ENCODE assay signal across 6 cellular contexts in the genomic region with DNA sequence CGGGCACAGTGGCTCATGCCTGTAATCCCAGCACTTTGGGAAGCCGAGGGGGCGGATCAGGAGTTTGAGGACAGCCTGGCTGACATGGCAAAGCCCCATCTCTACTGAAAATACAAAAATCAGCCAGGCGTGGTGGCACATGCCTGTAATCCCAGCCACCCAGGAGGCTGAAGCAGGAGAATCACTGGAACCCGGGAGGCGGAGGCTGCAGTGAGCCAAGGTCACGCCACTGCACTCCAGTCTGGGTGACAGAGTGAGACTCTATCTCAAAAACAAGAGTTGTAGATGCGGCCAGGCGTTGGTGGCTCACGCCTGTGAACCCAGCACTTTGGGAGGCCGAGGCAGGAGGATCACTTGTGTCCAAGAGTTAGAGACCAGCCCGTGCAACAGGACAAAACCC. TPM values are rescaled to one million over a fixed set of nuclear protein-coding genes. Genes with fewer than 3 reads are reported as not detected.
DNase-seq lines count a peak whose midpoint lies in the region; TF ChIP-seq lines count a peak whose summit lies in the region.
"Not testable (repeated sequence)": the region's sequence is repeated elsewhere in the genome, so short reads cannot be mapped to it uniquely, and the experiment has no call there.

No MANE protein-coding gene starts in this region.

- WGBS in hepatocyte (ENCODE audit: low lambda C conversion rate, missing lambda C conversion rate): 97% methylated on average over 12 of the region's 12 CpGs

- peak overlapping the region in 5 of 10 experiments; percentile 68 to 84 (median 76); a peak in 3 of 20 replicates for H3K4me3 ChIP-seq in BLaER1 treated with 17β-estradiol and CSF1 and Interleukin-3, amounts not matched to agents 10 nM and 100 nM
- H3K4me3 ChIP-seq in hepatocyte: not testable (repeated sequence)

- peaks cover 29 to 47% (median 36%) of the 10 kb centered on the region in 10 experiments for H3K4me1 ChIP-seq in BLaER1 treated with 17β-estradiol and CSF1 and Interleukin-3, amounts not matched to agents 10 nM and 100 nM
- H3K4me1 ChIP-seq in hepatocyte (ENCODE audit: insufficient read depth): peaks cover 19% of the 10 kb centered on the region

- H3K9me3 ChIP-seq in BLaER1 treated with 17β-estradiol and CSF1 and Interleukin-3, amounts not matched to agents 10 nM and 100 nM (replicated peaks in 1 of 11); hepatocyte (ENCODE audit: low read depth): not testable (repeated sequence)

- H4K20me1 ChIP-seq in BLaER1 treated with 17β-estradiol and CSF1 and Interleukin-3, amounts not matched to agents 10 nM and 100 nM; hepatocyte (ENCODE audit: insufficient read depth, poor library complexity, severe bottlenecking): not testable (repeated sequence)

- peak overlapping the region in 4 of 11 experiments; percentile 79 to 89 (median 86); a peak in 3 of 22 replicates for H3K27ac ChIP-seq in BLaER1 treated with 17β-estradiol and CSF1 and Interleukin-3, amounts not matched to agents 10 nM and 100 nM
- not testable (repeated sequence) for H3K27ac ChIP-seq in hepatocyte

- POLR2A ChIA-PET in activated CD4-positive, alpha-beta T cell treated with anti-CD3 and anti-CD28 coated beads, Interleukin-2, amount 10 ng/mL, durations not matched to agents 7 days and 5 days (lab: Charles Lee): interaction anchor here (0.8 kb wide), 1 partner anchor 16 kb away, joined by 3 read pairs; a partner anchor contains a TSS

- H3K9me3 Mint-ChIP-seq in IgD-negative memory B cell; activated CD4-positive, alpha-beta T cell treated with anti-CD3 and anti-CD28 coated beads, Interleukin-2, amount 10 ng/mL, durations not matched to agents 7 days and 5 days; activated naive CD8-positive, alpha-beta T cell (ENCODE audit: low read depth); osteocyte (ENCODE audit: unreplicated experiment): not testable (repeated sequence)

- not testable (repeated sequence) for DNase-seq in activated CD4-positive, alpha-beta T cell treated with anti-CD3 and anti-CD28 coated beads, Interleukin-2, amount 10 ng/mL, durations not matched to agents 7 days and 5 days; hepatocyte (ENCODE audit: low spot score); osteocyte (ENCODE audit: extremely low spot score, unreplicated experiment)

- CTCF ChIA-PET in activated CD4-positive, alpha-beta T cell treated with anti-CD3 and anti-CD28 coated beads, Interleukin-2, amount 10 ng/mL, durations not matched to agents 7 days and 5 days (lab: Charles Lee): interaction anchor here (0.8 to 2.8 kb wide), 3 partner anchors 10 to 14 kb away, joined by 3 to 19 read pairs (median 3); a partner anchor contains a TSS

- peak overlapping the region; percentile 83 to 98 (median 95) for H3K4me2 ChIP-seq in BLaER1 treated with 17β-estradiol and CSF1 and Interleukin-3, amounts not matched to agents 10 nM and 100 nM
- peak overlapping the region; percentile 90 for H3K4me2 ChIP-seq in hepatocyte

- H3K27me3 ChIP-seq in BLaER1 treated with 17β-estradiol and CSF1 and Interleukin-3, amounts not matched to agents 10 nM and 100 nM; hepatocyte: not testable (repeated sequence)

- H3K4me1 Mint-ChIP-seq in IgD-negative memory B cell: peaks cover 12 to 21% (median 13%) of the 10 kb centered on the region in 3 donors
- H3K4me1 Mint-ChIP-seq in activated CD4-positive, alpha-beta T cell treated with anti-CD3 and anti-CD28 coated beads, Interleukin-2, amount 10 ng/mL, durations not matched to agents 7 days and 5 days: peaks cover 36% of the 10 kb centered on the region
- H3K4me1 Mint-ChIP-seq in activated naive CD8-positive, alpha-beta T cell (ENCODE audit: low read depth): peaks cover 23% of the 10 kb centered on the region
- peaks cover 29% of the 10 kb centered on the region for H3K4me1 Mint-ChIP-seq in osteocyte (ENCODE audit: unreplicated experiment)

- peaks cover 24% of the 10 kb centered on the region for H3K79me2 ChIP-seq in hepatocyte

- H2AFZ ChIP-seq in hepatocyte: not testable (repeated sequence)

- H3K9ac ChIP-seq in BLaER1 treated with 17β-estradiol and CSF1 and Interleukin-3, amounts not matched to agents 10 nM and 100 nM: peak overlapping the region in 9 of 11 experiments; percentile 82 to 89 (median 86); a peak in 13 of 22 replicates

- H3K36me3 Mint-ChIP-seq in IgD-negative memory B cell; activated naive CD8-positive, alpha-beta T cell; osteocyte (ENCODE audit: unreplicated experiment): not testable (repeated sequence)
- H3K36me3 Mint-ChIP-seq in activated CD4-positive, alpha-beta T cell treated with anti-CD3 and anti-CD28 coated beads, Interleukin-2, amount 10 ng/mL, durations not matched to agents 7 days and 5 days (ENCODE audit: low read depth): peaks cover 24% of the 10 kb centered on the region

- H3K27ac Mint-ChIP-seq in IgD-negative memory B cell (peak overlapping the region; percentile 67 to 96 (median 89)), osteocyte (ENCODE audit: unreplicated experiment) (peak overlapping the region; percentile 64)
- peak overlapping the region; percentile 80 for H3K27ac Mint-ChIP-seq in activated CD4-positive, alpha-beta T cell treated with anti-CD3 and anti-CD28 coated beads, Interleukin-2, amount 10 ng/mL, durations not matched to agents 7 days and 5 days
- peak overlapping the region; percentile 94 for H3K27ac Mint-ChIP-seq in activated naive CD8-positive, alpha-beta T cell

- TF ChIP-seq CTCF in hepatocyte (IDR thresholded peaks at IDR 0.05; ENCODE audit: poor library complexity); osteocyte (IDR thresholded peaks at IDR 0.05): not testable (repeated sequence)

- H3K36me3 ChIP-seq in BLaER1 treated with 17β-estradiol and CSF1 and Interleukin-3, amounts not matched to agents 10 nM and 100 nM: peaks cover 17 to 27% (median 19%) of the 10 kb centered on the region in 11 experiments
- not testable (repeated sequence) for H3K36me3 ChIP-seq in hepatocyte (replicated peaks; ENCODE audit: insufficient read depth, low read depth)

- H3K4me3 Mint-ChIP-seq in IgD-negative memory B cell (peak overlapping the region; percentile 30 to 87 (median 72)), osteocyte (ENCODE audit: unreplicated experiment) (peak overlapping the region; percentile 71)
- peak overlapping the region; percentile 68 for H3K4me3 Mint-ChIP-seq in activated CD4-positive, alpha-beta T cell treated with anti-CD3 and anti-CD28 coated beads, Interleukin-2, amount 10 ng/mL, durations not matched to agents 7 days and 5 days
- peak overlapping the region; percentile 80 for H3K4me3 Mint-ChIP-seq in activated naive CD8-positive, alpha-beta T cell

- H3K27me3 Mint-ChIP-seq in IgD-negative memory B cell; activated CD4-positive, alpha-beta T cell treated with anti-CD3 and anti-CD28 coated beads, Interleukin-2, amount 10 ng/mL, durations not matched to agents 7 days and 5 days; activated naive CD8-positive, alpha-beta T cell; osteocyte (ENCODE audit: unreplicated experiment): not testable (repeated sequence)

- not testable (repeated sequence) for H3K9me2 ChIP-seq in hepatocyte (replicated peaks; ENCODE audit: insufficient read depth)

RNA-seq across cellular contexts. Expression of a gene that starts 1.7 kb away (rescaled TPM):
- 144 TPM for polyA plus RNA-seq in IgD-negative memory B cell
- 10 to 100 TPM; 72.5 to 83.1 TPM for total RNA-seq in activated CD4-positive, alpha-beta T cell treated with anti-CD3 and anti-CD28 coated beads, Interleukin-2, amount 10 ng/mL, durations not matched to agents 7 days and 5 days
- 13.8 and 23.4 TPM in 2 replicates for total RNA-seq in hepatocyte
- polyA plus RNA-seq in hepatocyte: 89.6 and 95.9 TPM in 2 replicates
- 61.5 and 67.5 TPM in 2 replicates for total RNA-seq in osteocyte

RNA-seq across cellular contexts. Expression of a gene that starts 5.6 kb away (rescaled TPM):
- polyA plus RNA-seq in IgD-negative memory B cell (37.7 TPM), hepatocyte (48.3 and 60.2 TPM in 2 replicates)
- 10 to 100 TPM; 55.4 to 62.6 TPM for total RNA-seq in activated CD4-positive, alpha-beta T cell treated with anti-CD3 and anti-CD28 coated beads, Interleukin-2, amount 10 ng/mL, durations not matched to agents 7 days and 5 days
- total RNA-seq in hepatocyte (47.6 and 67.1 TPM in 2 replicates), osteocyte (55.9 and 59.5 TPM in 2 replicates)

RNA-seq across cellular contexts. Expression of a gene that starts 12.1 kb away (rescaled TPM):
- polyA plus RNA-seq in IgD-negative memory B cell: 9.2 TPM
- total RNA-seq in activated CD4-positive, alpha-beta T cell treated with anti-CD3 and anti-CD28 coated beads, Interleukin-2, amount 10 ng/mL, durations not matched to agents 7 days and 5 days: 10 to 100 TPM; 26.8 to 27.1 TPM
- total RNA-seq in hepatocyte: 11.6 and 15.9 TPM in 2 replicates
- 16.6 and 21.3 TPM in 2 replicates for polyA plus RNA-seq in hepatocyte
- 20.6 TPM in 2 replicates for total RNA-seq in osteocyte

RNA-seq across cellular contexts. Expression of a gene that starts 12.1 kb away (rescaled TPM):
- polyA plus RNA-seq in IgD-negative memory B cell (26.4 TPM), hepatocyte (21.3 and 23.8 TPM in 2 replicates)
- 10 to 100 TPM; 45.8 to 46.3 TPM for total RNA-seq in activated CD4-positive, alpha-beta T cell treated with anti-CD3 and anti-CD28 coated beads, Interleukin-2, amount 10 ng/mL, durations not matched to agents 7 days and 5 days
- total RNA-seq in hepatocyte (19.9 and 25.1 TPM in 2 replicates), osteocyte (24.2 and 24.3 TPM in 2 replicates)

RNA-seq across cellular contexts. Expression of a gene that starts 12.5 kb away (rescaled TPM):
- polyA plus RNA-seq in IgD-negative memory B cell (39.5 TPM), hepatocyte (87.5 and 95.0 TPM in 2 replicates)
- total RNA-seq in activated CD4-positive, alpha-beta T cell treated with anti-CD3 and anti-CD28 coated beads, Interleukin-2, amount 10 ng/mL, durations not matched to agents 7 days and 5 days: 10 to 100 TPM; 52.5 to 52.6 TPM
- total RNA-seq in hepatocyte (66.5 and 85.7 TPM in 2 replicates), osteocyte (86.3 and 96.1 TPM in 2 replicates)
